ENCODE assay signal across 22 cellular contexts in genomic region chr10:69353981-69354635, GRCh38.
DNase-seq lines count a peak whose midpoint lies in the region; ATAC-seq and TF ChIP-seq lines count a peak whose summit lies in the region.
"Had no signal": no experiment of that assay in that cellular context is flagged by ENCODE, and none has a peak within 500 bp of the region (broad histone marks: within the 10 kb centered on the region; RNA-seq: fewer than 3 reads in every experiment).

No MANE protein-coding gene starts in this region.

- H3K4me2 ChIP-seq in IMR-90 (ENCODE audit: low read depth, low read length) = no peak overlapping the region

- H3K27me3 Mint-ChIP-seq in activated CD4-positive, alpha-beta T cell treated with anti-CD3 and anti-CD28 coated beads, Interleukin-2, amount 10 ng/mL, durations not matched to agents 24 days and 14 days = no peaks in the 10 kb centered on the region
- H3K27me3 Mint-ChIP-seq in nephron progenitor cell (ENCODE audit: low read depth, poor library complexity) = no peaks in the 10 kb centered on the region
- H3K27me3 Mint-ChIP-seq: naive B cell had no signal

- no peak overlapping the region for H3K9ac ChIP-seq in IMR-90 (ENCODE audit: low read depth, low read length)

- H3K36me3 Mint-ChIP-seq in activated CD4-positive, alpha-beta T cell treated with anti-CD3 and anti-CD28 coated beads, Interleukin-2, amount 10 ng/mL, durations not matched to agents 24 days and 14 days (ENCODE audit: low read depth) = peaks cover 50% of the 10 kb centered on the region
- H3K36me3 Mint-ChIP-seq in activated naive CD4-positive, alpha-beta T cell treated with anti-CD3 and anti-CD28 coated beads, Interleukin-2, amount 50 U/mL, for 72 hours = peaks cover 5 to 47% of the 10 kb centered on the region in 2 donors
- peaks cover 24% of the 10 kb centered on the region for H3K36me3 Mint-ChIP-seq in nephron progenitor cell (ENCODE audit: low read depth)
- H3K36me3 Mint-ChIP-seq: naive B cell had no signal

- peak overlapping the region; percentile 19 for H4K91ac ChIP-seq in IMR-90 (ENCODE audit: insufficient read depth, low read depth, low read length)

- H3K4me3 ChIP-seq in IMR-90 (ENCODE audit: insufficient read depth, low read depth, low read length) = no peak overlapping the region
- no peak overlapping the region for H3K4me3 ChIP-seq in gastrocnemius medialis
- H3K4me3 ChIP-seq in thyroid gland (replicated peaks in 1 of 3) = no peak overlapping the region
- H3K4me3 ChIP-seq: cardiac muscle cell, esophagus muscularis mucosa, stomach had no signal

- TF ChIP-seq POLR2A in IMR-90 (IDR thresholded peaks at IDR 0.05; ENCODE audit: low read depth, low read length) = no peak
- no peak for TF ChIP-seq POLR2A in gastrocnemius medialis (IDR thresholded peaks at IDR 0.05)
- no peak for TF ChIP-seq POLR2A in thyroid gland (IDR thresholded peaks at IDR 0.05)

- no peak overlapping the region for H3K23ac ChIP-seq in IMR-90 (ENCODE audit: low read depth, low read length)

- H3K4ac ChIP-seq in IMR-90 (ENCODE audit: low read depth, low read length) = peak overlapping the region; percentile 72; the same call in 1 of the 2 replicates

- dilution Hi-C loops in IMR-90 (cut with HindIII; ENCODE audit: low sequenced_read_pairs, unreplicated experiment) = no loop called here

- H2BK120ac ChIP-seq in IMR-90 (ENCODE audit: low read depth, low read length) = peak overlapping the region; percentile 69; the same call in 1 of the 2 replicates

- H4K20me1 ChIP-seq in IMR-90 (ENCODE audit: insufficient read depth, low read length) = peaks cover 29% of the 10 kb centered on the region

- H3K27me3 ChIP-seq in IMR-90 (ENCODE audit: control insufficient read depth, insufficient read depth, low read length) (no peaks in the 10 kb centered on the region), gastrocnemius medialis (no peaks in the 10 kb centered on the region), thyroid gland (no peaks in the 10 kb centered on the region)
- H3K27me3 ChIP-seq: BE2C, cardiac muscle cell, esophagus muscularis mucosa, stomach had no signal

- H3K4me1 ChIP-seq in IMR-90 (ENCODE audit: control insufficient read depth, insufficient read depth, low read length) = peaks cover 17% of the 10 kb centered on the region
- H3K4me1 ChIP-seq in gastrocnemius medialis = peaks cover 12 to 16% of the 10 kb centered on the region in 2 donors
- H3K4me1 ChIP-seq in thyroid gland = peaks cover 33 to 40% of the 10 kb centered on the region in 2 donors

- CTCF ChIA-PET in IMR-90 (lab: Yijun Ruan, JAX) = interaction anchor here (0.6 to 1.3 kb wide), 3 partner anchors 14 to 111 kb away, joined by 3 to 5 read pairs (median 4); no protein-coding TSS in a partner anchor

- H3K79me1 ChIP-seq in IMR-90 (ENCODE audit: low read depth in 1 of 2, low read length in 2 of 2) = peaks cover 48 to 61% of the 10 kb centered on the region in 2 experiments

- peaks cover 3% of the 10 kb centered on the region; the same call in 1 of the 2 replicates for H3K36me3 ChIP-seq in IMR-90 (ENCODE audit: control insufficient read depth, insufficient read depth, low read length)
- no peaks in the 10 kb centered on the region for H3K36me3 ChIP-seq in gastrocnemius medialis
- H3K36me3 ChIP-seq in thyroid gland = no peaks in the 10 kb centered on the region

- no peak overlapping the region; the same call in 1 of the 2 replicates for H3K14ac ChIP-seq in IMR-90 (replicated peaks; ENCODE audit: low read depth, low read length)

- H3K9me3 Mint-ChIP-seq in activated CD4-positive, alpha-beta T cell treated with anti-CD3 and anti-CD28 coated beads, Interleukin-2, amount 10 ng/mL, durations not matched to agents 24 days and 14 days = no peaks in the 10 kb centered on the region
- no peaks in the 10 kb centered on the region for H3K9me3 Mint-ChIP-seq in activated naive CD4-positive, alpha-beta T cell treated with anti-CD3 and anti-CD28 coated beads, Interleukin-2, amount 50 U/mL, for 72 hours
- no peaks in the 10 kb centered on the region for H3K9me3 Mint-ChIP-seq in nephron progenitor cell
- H3K9me3 Mint-ChIP-seq: naive B cell; T-helper 2 cell treated with Interferon-gamma antibody and Interleukin-4, amounts not matched to agents 5 μg/mL and 100 μg/mL, for 36 hours had no signal

- peak overlapping the region; percentile 87 for H2AK5ac ChIP-seq in IMR-90 (ENCODE audit: low read depth, low read length)

- POLR2A ChIA-PET in IMR-90 (lab: Charles Lee; ENCODE audit: unreplicated experiment) = no interaction called here

- in situ Hi-C loops in IMR-90 (cut with MboI; ENCODE audit: low sequenced_read_pairs) (no loop called here), gastrocnemius medialis (cut with MboI; ENCODE audit: low sequenced_read_pairs in 4 of 4) (no loop called here)

- BruUV-seq in IMR-90 (replicated peaks; lab: Mats Ljungman, UMichigan) = no TSS peak

- ATAC-seq in IMR-90 (ENCODE audit: low read depth) (no peak), gastrocnemius medialis (no peak)
- ATAC-seq in activated naive CD4-positive, alpha-beta T cell treated with anti-CD3 and anti-CD28 coated beads, Interleukin-2, amount 50 U/mL, for 72 hours = peak; percentile 45 to 56

- H3K4me3 Mint-ChIP-seq in activated CD4-positive, alpha-beta T cell treated with anti-CD3 and anti-CD28 coated beads, Interleukin-2, amount 10 ng/mL, durations not matched to agents 24 days and 14 days = no peak overlapping the region
- H3K4me3 Mint-ChIP-seq in nephron progenitor cell = no peak overlapping the region
- H3K4me3 Mint-ChIP-seq: T-helper 2 cell treated with Interferon-gamma antibody and Interleukin-4, amounts not matched to agents 5 μg/mL and 100 μg/mL, for 36 hours had no signal

- H2AFZ ChIP-seq in IMR-90 (replicated peaks; ENCODE audit: low read length, poor library complexity) = no peak overlapping the region

- H3K56ac ChIP-seq in IMR-90 (ENCODE audit: extremely low read depth, insufficient read depth, low read length) = no peak overlapping the region

- intact Hi-C loops in activated CD4-positive, alpha-beta T cell treated with anti-CD3 and anti-CD28 coated beads, Interleukin-2, amount 10 ng/mL, durations not matched to agents 24 days and 14 days (cut with micrococcal nuclease) = no loop called here
- intact Hi-C loops in IMR-90 (cut with micrococcal nuclease) (no loop called here), gastrocnemius medialis (cut with DNase I; ENCODE audit: low total_unique reads) (no loop called here), thyroid gland (cut with DNase I) (no loop called here)

- no peak for DNase-seq in activated CD4-positive, alpha-beta T cell treated with anti-CD3 and anti-CD28 coated beads, Interleukin-2, amount 10 ng/mL, durations not matched to agents 24 days and 14 days
- no peak for DNase-seq in activated CD4-positive, alpha-beta T cell treated with anti-CD3 and anti-CD28 coated beads for 4 hours
- DNase-seq in IMR-90 = no peak
- no peak for DNase-seq in activated naive CD4-positive, alpha-beta T cell treated with anti-CD3 and anti-CD28 coated beads, Interleukin-2, amount 50 U/mL, for 72 hours (ENCODE audit: low spot score in 2 of 2)
- DNase-seq in nephron progenitor cell = no peak
- no peak for DNase-seq in gastrocnemius medialis
- DNase-seq in RPMI8226 = no peak
- DNase-seq in thyroid gland = no peak
- DNase-seq: activated CD4-positive, CD25-positive, alpha-beta regulatory T cell; activated CD8-positive, alpha-beta memory T cell treated with anti-CD3 and anti-CD28 coated beads, Interleukin-2, amount 50 U/mL, for 48 hours; BE2C; HCEC 1CT; kidney glomerular epithelial cell; mesenchymal stem cell; MM.1S; naive B cell; NCI-H146; NCI-H82; stomach had no signal

- peaks cover 27% of the 10 kb centered on the region for H3K4me1 Mint-ChIP-seq in activated CD4-positive, alpha-beta T cell treated with anti-CD3 and anti-CD28 coated beads, Interleukin-2, amount 10 ng/mL, durations not matched to agents 24 days and 14 days
- peaks cover 6% of the 10 kb centered on the region for H3K4me1 Mint-ChIP-seq in nephron progenitor cell

- H4K8ac ChIP-seq in IMR-90 (ENCODE audit: low read depth in 2 of 2, low read length in 2 of 2) = peak overlapping the region in 1 of 2 experiments; percentile 23; a peak in 1 of 4 replicates

- peak overlapping the region; percentile 76 for H2BK20ac ChIP-seq in IMR-90 (ENCODE audit: low read depth, low read length)

- H3K9me1 ChIP-seq in IMR-90 (ENCODE audit: insufficient read depth, low read length) = peaks cover 24% of the 10 kb centered on the region

- no peak overlapping the region for H2BK5ac ChIP-seq in IMR-90 (ENCODE audit: low read depth, low read length, poor library complexity, severe bottlenecking)

- peak overlapping the region; percentile 94 for H2BK15ac ChIP-seq in IMR-90 (ENCODE audit: low read depth, low read length)

- TF ChIP-seq CTCF in IMR-90 (conservative IDR thresholded peaks at IDR 0.05; ENCODE audit: low read depth, low read length) (no peak), nephron progenitor cell (IDR thresholded peaks at IDR 0.05) (no peak), gastrocnemius medialis (IDR thresholded peaks at IDR 0.05 in 4 of 5, conservative IDR thresholded peaks at IDR 0.05 in 1 of 5) (no peak), thyroid gland (IDR thresholded peaks at IDR 0.05) (no peak)

- H4K5ac ChIP-seq in IMR-90 (ENCODE audit: low read depth, low read length) = no peak overlapping the region

- WGBS in IMR-90 (ENCODE audit: extremely low coverage in 2 of 2, insufficient read length in 1 of 2), 2 experiments = 93% methylated on average over 3 of the region's 8 CpGs; no CpG with 5 or more reads in 1 of the 2 experiments
- 88 to 89% methylated on average over 8 of the region's 8 CpGs for WGBS in thyroid gland, 2 donors

- no peak for TF ChIP-seq RAD21 in IMR-90 (IDR thresholded peaks at IDR 0.05; ENCODE audit: low read length)

- H3K18ac ChIP-seq in IMR-90 (ENCODE audit: low read depth, low read length) = no peak overlapping the region; the same call in 1 of the 2 replicates

- H3K27ac Mint-ChIP-seq in activated CD4-positive, alpha-beta T cell treated with anti-CD3 and anti-CD28 coated beads, Interleukin-2, amount 10 ng/mL, durations not matched to agents 24 days and 14 days = peak overlapping the region; percentile 50
- H3K27ac Mint-ChIP-seq in activated naive CD4-positive, alpha-beta T cell treated with anti-CD3 and anti-CD28 coated beads, Interleukin-2, amount 50 U/mL, for 72 hours = peak overlapping the region; percentile 40 to 80
- H3K27ac Mint-ChIP-seq in nephron progenitor cell = peak overlapping the region; percentile 36
- H3K27ac Mint-ChIP-seq: T-helper 2 cell treated with Interferon-gamma antibody and Interleukin-4, amounts not matched to agents 5 μg/mL and 100 μg/mL, for 36 hours had no signal

- no peaks in the 10 kb centered on the region for H3K9me3 ChIP-seq in IMR-90 (ENCODE audit: control insufficient read depth, insufficient read depth, low read length)
- H3K9me3 ChIP-seq in gastrocnemius medialis = no peaks in the 10 kb centered on the region
- H3K9me3 ChIP-seq in thyroid gland = no peaks in the 10 kb centered on the region
- H3K9me3 ChIP-seq: BE2C, esophagus muscularis mucosa, stomach had no signal

- no peak overlapping the region for H2AK9ac ChIP-seq in IMR-90 (replicated peaks; ENCODE audit: low read depth, low read length, poor library complexity)

- H3K27ac ChIP-seq in IMR-90 (ENCODE audit: insufficient read depth, low read length) (no peak overlapping the region), gastrocnemius medialis (no peak overlapping the region), thyroid gland (peak overlapping the region in 1 of 3 donors; percentile 71)
- H3K27ac ChIP-seq: cardiac muscle cell, esophagus muscularis mucosa, stomach had no signal

TF ChIP-seq in IMR-90, 13 proteins besides CTCF, POLR2A, EP300 and RAD21 (continues in another document):
- no peak for TF ChIP-seq SMC3 (IDR thresholded peaks at IDR 0.05; ENCODE audit: low read depth, low read length)

Comparison
In these comparisons a context has a peak if more than half of its experiments do, and no peak if none do; other contexts are left out.
1. ATAC-seq: peak in activated naive CD4-positive, alpha-beta T cell treated with anti-CD3 and anti-CD28 coated beads, Interleukin-2, amount 50 U/mL, for 72 hours (2 of 2); none in IMR-90 (single experiment) and gastrocnemius medialis (0 of 2).
2. Peak in every context shown above with its lines, with median percentiles within 50 percentile points of each other: H3K27ac Mint-ChIP-seq.